Comparison of ENCODE assay signal across 23 cellular contexts in genomic region chr17:36740157-36740556, GRCh38.
A peak's percentile ranks its signal among the peaks of the same experiment; 100 is the strongest.
DNase-seq lines count a peak whose midpoint lies in the region; ATAC-seq, FAIRE-seq and TF ChIP-seq lines count a peak whose summit lies in the region.
"Had no signal": no experiment of that assay in that cellular context is flagged by ENCODE, and none has a peak within 500 bp of the region (broad histone marks: within the 10 kb centered on the region; RNA-seq: fewer than 3 reads in every experiment).

No MANE protein-coding gene starts in this region.

- no peak for TF ChIP-seq POLR2A in H1 (IDR thresholded peaks at IDR 0.05; ENCODE audit: control extremely low read depth in 1 of 2, low read depth in 2 of 2, low read length in 2 of 2)
- TF ChIP-seq POLR2A in gastroesophageal sphincter (IDR thresholded peaks at IDR 0.05), result no peak

- H3K4me3 Mint-ChIP-seq in activated T-cell treated with anti-CD3 and anti-CD28 coated beads, Interleukin-2, amount 50 U/mL, for 72 hours, result no peak overlapping the region
- H3K4me3 Mint-ChIP-seq: CD4-positive, alpha-beta memory T cell had no signal

- H3K27me3 Mint-ChIP-seq in activated T-cell treated with anti-CD3 and anti-CD28 coated beads, Interleukin-2, amount 50 U/mL, for 72 hours (ENCODE audit: low read depth), result peaks cover 8% of the 10 kb centered on the region

- no peak overlapping the region for H4K8ac ChIP-seq in H1 (ENCODE audit: extremely low read depth, insufficient read depth, low read length)

- H3K27ac ChIP-seq in SK-N-SH (ENCODE audit: low read depth in 2 of 2, low read length in 1 of 2) (peak overlapping the region in 1 of 2 experiments; percentile 91; a peak in 2 of 4 replicates), H1 (ENCODE audit: low read depth, low read length) (no peak overlapping the region), gastroesophageal sphincter (no peak overlapping the region)
- H3K27ac ChIP-seq: A549 had no signal

- no peak overlapping the region for H3K27ac Mint-ChIP-seq in activated T-cell treated with anti-CD3 and anti-CD28 coated beads, Interleukin-2, amount 50 U/mL, for 72 hours
- H3K27ac Mint-ChIP-seq: CD4-positive, alpha-beta memory T cell had no signal

- no peaks in the 10 kb centered on the region for H3K79me1 ChIP-seq in H1 (ENCODE audit: low read depth, low read length)

- no peaks in the 10 kb centered on the region for H3K36me3 Mint-ChIP-seq in activated T-cell treated with anti-CD3 and anti-CD28 coated beads, Interleukin-2, amount 50 U/mL, for 72 hours (ENCODE audit: insufficient read depth in 2 of 2)
- H3K36me3 Mint-ChIP-seq: CD4-positive, alpha-beta memory T cell had no signal

- H2BK120ac ChIP-seq in H1 (replicated peaks; ENCODE audit: low read depth, low read length), result no peak overlapping the region

- no peak overlapping the region for H3K18ac ChIP-seq in H1 (ENCODE audit: extremely low read depth, low read length)

- POLR2A ChIA-PET in SK-N-SH (lab: Yijun Ruan, JAX) (interaction anchor here (0.7 to 1.8 kb wide), 3 partner anchors 11 to 107 kb away, joined by 3 to 5 read pairs (median 3); no protein-coding TSS in a partner anchor), H1 (lab: Charles Lee; ENCODE audit: partially characterized antibody) (interaction anchor here (1.2 to 1.5 kb wide), 2 partner anchors 9 to 15 kb away, joined by 8 read pairs; no protein-coding TSS in a partner anchor)

- no peaks in the 10 kb centered on the region for H3K9me3 ChIP-seq in SK-N-SH
- H3K9me3 ChIP-seq in H1 (ENCODE audit: insufficient read depth in 2 of 2, low read depth in 1 of 2, low read length in 1 of 2), result no peaks in the 10 kb centered on the region
- no peaks in the 10 kb centered on the region for H3K9me3 ChIP-seq in gastroesophageal sphincter
- H3K9me3 ChIP-seq: A549 had no signal

- peak; percentile 21 for DNase-seq in G401 (ENCODE audit: low spot score)
- peak; percentile 84 for DNase-seq in SK-N-SH
- no peak for DNase-seq in H1 (ENCODE audit: low read depth in 1 of 2, low spot score in 2 of 2)
- peak; percentile 84 for DNase-seq in retina
- no peak for DNase-seq in activated T-cell treated with anti-CD3 and anti-CD28 coated beads, Interleukin-2, amount 50 U/mL, for 72 hours
- no peak for DNase-seq in NCI-H446 treated with DMSO at 0.1 percent for 48 hours (lab: John Stamatoyannopoulos, UW)
- DNase-seq: 8988T; ACHN; AML-193; C1 segment of cervical spinal cord; Calu3; CD4-positive, alpha-beta memory T cell; COR-L47; DMS53; DMS79 treated with DMSO at 0.1 percent for 48 hours; GOT3; H7 had no signal

- no peaks in the 10 kb centered on the region for H3K9me3 Mint-ChIP-seq in activated T-cell treated with anti-CD3 and anti-CD28 coated beads, Interleukin-2, amount 50 U/mL, for 72 hours

- no peak overlapping the region for H3K56ac ChIP-seq in H1 (replicated peaks; ENCODE audit: insufficient read length, low read depth, low read length)

- H3K4ac ChIP-seq in H1 (replicated peaks; ENCODE audit: insufficient read length, low read depth, low read length), result no peak overlapping the region

- H2BK5ac ChIP-seq in H1 (ENCODE audit: low read depth, low read length), result no peak overlapping the region

- no peak overlapping the region for H2BK12ac ChIP-seq in H1 (ENCODE audit: low read depth, low read length)

- TF ChIP-seq EP300 in SK-N-SH (IDR thresholded peaks at IDR 0.05; ENCODE audit: borderline replicate concordance in 1 of 2, low read depth in 1 of 2, low read length in 1 of 2) (peak in 1 of 2 experiments; percentile 97; a peak in 2 of 4 replicates), H1 (IDR thresholded peaks at IDR 0.05; ENCODE audit: borderline replicate concordance in 1 of 2, low read depth in 2 of 2, low read length in 2 of 2) (no peak), gastroesophageal sphincter (IDR thresholded peaks at IDR 0.05) (no peak)

- H3K4me3 ChIP-seq in SK-N-SH (ENCODE audit: low read depth in 2 of 2, low read length in 1 of 2), result no peak overlapping the region
- no peak overlapping the region for H3K4me3 ChIP-seq in H1 (ENCODE audit: extremely low read depth in 1 of 4, insufficient read depth in 2 of 4, low read depth in 3 of 4, low read length in 4 of 4)
- no peak overlapping the region for H3K4me3 ChIP-seq in gastroesophageal sphincter
- H3K4me3 ChIP-seq: A549 had no signal

- H3F3A ChIP-seq in SK-N-SH (replicated peaks; ENCODE audit: insufficient read depth), result no peaks in the 10 kb centered on the region

- H3K14ac ChIP-seq in H1 (ENCODE audit: insufficient read length), result no peak overlapping the region

- TF ChIP-seq RAD21 in SK-N-SH (IDR thresholded peaks at IDR 0.05; ENCODE audit: low read length) (0 out of 2 replicates have a peak, but pooled peaks have one; percentile 33), H1 (IDR thresholded peaks at IDR 0.05 in 1 of 2, conservative IDR thresholded peaks at IDR 0.05 in 1 of 2; ENCODE audit: low read depth in 2 of 2, low read length in 2 of 2) (no peak)

- H3K79me2 ChIP-seq in SK-N-SH (ENCODE audit: insufficient read depth), result no peaks in the 10 kb centered on the region
- 0 out of 4 replicates have a peak, but pooled peaks cover 0 to 3% of the 10 kb centered on the region in 2 experiments for H3K79me2 ChIP-seq in H1 (ENCODE audit: control insufficient read depth in 1 of 2, insufficient read depth in 2 of 2, low read length in 2 of 2)

- H2AFZ ChIP-seq in SK-N-SH (ENCODE audit: low read depth) (no peak overlapping the region), H1 (ENCODE audit: low read length) (no peak overlapping the region)

- peaks cover 14% of the 10 kb centered on the region; the same call in 1 of the 2 replicates for H3K23me2 ChIP-seq in H1 (ENCODE audit: low read depth, low read length)

- H3K27me3 ChIP-seq in SK-N-SH (ENCODE audit: insufficient read depth) (no peaks in the 10 kb centered on the region), H1 (replicated peaks in 1 of 4; ENCODE audit: control insufficient read depth in 3 of 4, extremely low read depth in 1 of 4, insufficient read depth in 3 of 4, low read length in 3 of 4) (no peaks in the 10 kb centered on the region; a peak in 1 of 7 replicates), gastroesophageal sphincter (peaks cover 56% of the 10 kb centered on the region)

- in situ Hi-C loops in G401 (cut with HindIII; ENCODE audit: low sequenced_read_pairs), result no loop called here

- H3K4me1 ChIP-seq in SK-N-SH (ENCODE audit: control insufficient read depth in 1 of 2, insufficient read depth in 2 of 2, low read depth in 1 of 2, low read length in 1 of 2) (peaks cover 0 to 22% of the 10 kb centered on the region in 2 experiments; a peak in 1 of 4 replicates), H1 (replicated peaks in 1 of 4; ENCODE audit: control insufficient read depth in 3 of 4, insufficient read depth in 4 of 4, low read length in 3 of 4) (peaks cover 2 to 11% (median 3%) of the 10 kb centered on the region in 4 experiments; a peak in 4 of 7 replicates), gastroesophageal sphincter (no peaks in the 10 kb centered on the region)
- H3K4me1 ChIP-seq: A549 had no signal

- no peak overlapping the region for H2BK20ac ChIP-seq in H1 (ENCODE audit: low read length)

- no peak overlapping the region for H3K23ac ChIP-seq in H1 (ENCODE audit: insufficient read length)

- H2BK15ac ChIP-seq in H1 (ENCODE audit: low read length), result no peak overlapping the region

- H3K9ac ChIP-seq in SK-N-SH, result no peak overlapping the region
- H3K9ac ChIP-seq in H1 (replicated peaks in 1 of 4; ENCODE audit: extremely low read depth in 1 of 4, low read depth in 3 of 4, low read length in 3 of 4), result no peak overlapping the region

- no peaks in the 10 kb centered on the region for H3K36me3 ChIP-seq in SK-N-SH (replicated peaks in 1 of 2; ENCODE audit: control insufficient read depth in 1 of 2, insufficient read depth in 2 of 2, low read length in 1 of 2)
- H3K36me3 ChIP-seq in H1 (ENCODE audit: control insufficient read depth in 2 of 4, insufficient read depth in 4 of 4, low read length in 3 of 4), result no peaks in the 10 kb centered on the region; a peak in 1 of 8 replicates
- H3K36me3 ChIP-seq in gastroesophageal sphincter, result no peaks in the 10 kb centered on the region

- WGBS in SK-N-SH (ENCODE audit: low lambda C conversion rate), result 14% methylated on average over 7 of the region's 8 CpGs
- WGBS in H1 (ENCODE audit: extremely low coverage in 1 of 2, insufficient coverage in 1 of 2, insufficient read length in 1 of 2, insufficient replicate concordance in 2 of 2, low coverage in 1 of 2, low lambda C conversion rate in 2 of 2, missing lambda C conversion rate in 1 of 2), 2 experiments, result 92% methylated on average over 8 of the region's 8 CpGs; no CpG with 5 or more reads in 1 of the 2 experiments
- WGBS in gastroesophageal sphincter (ENCODE audit: low coverage in 1 of 2), 2 donors, result 60% methylated on average over 1 of the region's 8 CpGs; no CpG with 5 or more reads in 1 of the 2 donors

- no peak overlapping the region for H3K4me2 ChIP-seq in SK-N-SH
- H3K4me2 ChIP-seq in H1 (ENCODE audit: insufficient read depth in 1 of 2, low read depth in 2 of 2, low read length in 2 of 2), result no peak overlapping the region
- H3K4me2 ChIP-seq: A549 had no signal

- H4K20me1 ChIP-seq in SK-N-SH (ENCODE audit: insufficient read depth) (no peaks in the 10 kb centered on the region), H1 (replicated peaks in 1 of 2; ENCODE audit: control insufficient read depth in 1 of 2, insufficient read depth in 2 of 2, low read length in 2 of 2) (peaks cover 0 to 8% of the 10 kb centered on the region in 2 experiments)

- H3K4me1 Mint-ChIP-seq in activated T-cell treated with anti-CD3 and anti-CD28 coated beads, Interleukin-2, amount 50 U/mL, for 72 hours (ENCODE audit: low read depth), result no peaks in the 10 kb centered on the region

- ATAC-seq in HG02623 (IDR thresholded peaks at IDR 0.05; ENCODE audit: unreplicated experiment) (no peak), gastroesophageal sphincter (no peak)
- no peak for ATAC-seq in activated T-cell treated with anti-CD3 and anti-CD28 coated beads, Interleukin-2, amount 50 U/mL, for 72 hours (replicated peaks in 1 of 2)
- ATAC-seq: A549, HCT116 had no signal

- no peak overlapping the region for H2AK5ac ChIP-seq in H1 (ENCODE audit: low read depth, low read length)

- no peak overlapping the region for H4K5ac ChIP-seq in H1 (ENCODE audit: insufficient read length, low read depth, low read length)

- TF ChIP-seq CTCF in SK-N-SH (IDR thresholded peaks at IDR 0.05), result no peak
- TF ChIP-seq CTCF in H1 (IDR thresholded peaks at IDR 0.05; ENCODE audit: control extremely low read depth in 1 of 3, insufficient read depth in 1 of 3, low read depth in 1 of 3, low read length in 3 of 3), result no peak
- no peak for TF ChIP-seq CTCF in gastroesophageal sphincter (IDR thresholded peaks at IDR 0.05)

- H3K9me2 ChIP-seq in SK-N-SH, result no peaks in the 10 kb centered on the region

- CTCF ChIA-PET in SK-N-SH (lab: Yijun Ruan, JAX), result interaction anchor here (0.7 to 2.3 kb wide), 6 partner anchors 8 to 60 kb away, joined by 3 to 12 read pairs (median 5); no protein-coding TSS in a partner anchor
- CTCF ChIA-PET in H1 (lab: Charles Lee; ENCODE audit: partially characterized antibody), result interaction anchor here (1.0 to 1.2 kb wide), 3 partner anchors 15 to 111 kb away, joined by 3 to 5 read pairs (median 4); no protein-coding TSS in a partner anchor

- peak overlapping the region; percentile 54 for H4K91ac ChIP-seq in H1 (replicated peaks; ENCODE audit: insufficient read length, low read length)

- FAIRE-seq in H1 (lab: Jason Lieb, UNC), result no peak
- FAIRE-seq: A549, G401.6, GM12892 had no signal

TF ChIP-seq in H1, 55 proteins besides CTCF, POLR2A, EP300 and RAD21 (continues in another document):
- TF ChIP-seq RFX5 (IDR thresholded peaks at IDR 0.05; ENCODE audit: borderline replicate concordance, low read depth, low read length), result no peak
- TF ChIP-seq SIRT6 (IDR thresholded peaks at IDR 0.05; ENCODE audit: low read length), result no peak

Comparison
In these comparisons a context has a peak if more than half of its experiments do, and no peak if none do; other contexts are left out.
1. DNase-seq: peak in G401 (single experiment), SK-N-SH (single experiment) and retina (single experiment); none in H1 (0 of 2), activated T-cell treated with anti-CD3 and anti-CD28 coated beads, Interleukin-2, amount 50 U/mL, for 72 hours (0 of 2) and NCI-H446 treated with DMSO at 0.1 percent for 48 hours (single experiment).